Comparison of ENCODE assay signal across 30 cellular contexts in the genomic region with DNA sequence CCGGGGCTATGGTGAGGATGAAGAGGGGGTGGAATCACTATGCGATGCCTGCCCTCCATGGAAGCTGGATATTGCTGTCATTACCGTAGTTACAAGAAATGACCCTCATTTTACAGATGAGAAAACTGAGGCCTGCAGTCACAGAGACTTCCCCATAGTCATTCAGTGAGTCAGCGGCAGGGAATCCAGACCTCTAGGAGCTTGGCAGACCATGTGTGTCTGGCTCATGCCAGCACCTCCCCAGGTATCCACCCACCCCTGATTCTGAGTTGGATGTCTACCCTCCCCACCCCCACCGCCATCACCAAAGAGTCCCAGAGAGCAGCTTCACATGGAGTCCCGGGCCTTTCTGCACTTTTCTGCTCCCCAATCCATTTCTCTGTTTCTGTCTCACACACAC. TPM values are rescaled to one million over a fixed set of nuclear protein-coding genes. Genes with fewer than 3 reads are reported as not detected.
A peak's percentile ranks its signal among the peaks of the same experiment; 100 is the strongest.
DNase-seq lines count a peak whose midpoint lies in the region; ATAC-seq, FAIRE-seq and TF ChIP-seq lines count a peak whose summit lies in the region.
"Had no signal": no experiment of that assay in that cellular context is flagged by ENCODE, and none has a peak within 500 bp of the region (broad histone marks: within the 10 kb centered on the region; RNA-seq: fewer than 3 reads in every experiment).

No MANE protein-coding gene starts in this region.

- no peaks in the 10 kb centered on the region for H3K27me3 ChIP-seq in HCT116 (ENCODE audit: insufficient read depth, low read length)
- H3K27me3 ChIP-seq in transverse colon: peaks cover 55% of the 10 kb centered on the region
- H3K27me3 ChIP-seq: ovary had no signal

- DNase-seq in 8988T: peak; percentile 47
- DNase-seq in HCT116 (ENCODE audit: low read depth, low spot score): no peak
- DNase-seq in RCC 7860 (ENCODE audit: low spot score): peak; percentile 82
- DNase-seq in islet precursor cell: peak; percentile 82
- DNase-seq in NCI-H1694 (lab: John Stamatoyannopoulos, UW): no peak
- DNase-seq in transverse colon: no peak
- no peak for DNase-seq in activated CD8-positive, alpha-beta memory T cell treated with anti-CD3 and anti-CD28 coated beads, Interleukin-2, amount 10 ng/mL, durations not matched to agents 7 days and 5 days
- DNase-seq: activated CD4-positive, alpha-beta memory T cell treated with anti-CD3 and anti-CD28 coated beads for 36 hours; activated CD4-positive, CD25-positive, alpha-beta regulatory T cell treated with anti-CD3 and anti-CD28 coated beads, Interleukin-2, amount 50 U/mL, for 72 hours; activated CD8-positive, alpha-beta memory T cell treated with anti-CD3 and anti-CD28 coated beads, Interleukin-2, amount 50 U/mL, for 48 hours; activated naive CD4-positive, alpha-beta T cell treated with anti-CD3 and anti-CD28 coated beads, Interleukin-2, amount 50 U/mL, for 16 hours; CD4-positive, alpha-beta T cell; GOT3; hippocampal formation; NCI-H2171; NCI-H510A treated with DMSO at 0.1 percent for 48 hours; nephron progenitor cell; ovary; SK-N-SH; small intestine; stimulated activated naive B cell treated with anti-CD40 and anti-IgM and Interleukin-4, amounts not matched to agents 10 μg/mL and 1 μg/mL and 100 μg/mL, for 72 hours; substantia nigra had no signal

- CTCF ChIA-PET in HCT116 (lab: Charles Lee): interaction anchor here (0.7 to 1.5 kb wide), 2 partner anchors 28 to 131 kb away, joined by 3 read pairs; no protein-coding TSS in a partner anchor
- CTCF ChIA-PET in activated CD8-positive, alpha-beta memory T cell treated with anti-CD3 and anti-CD28 coated beads, Interleukin-2, amount 10 ng/mL, durations not matched to agents 7 days and 5 days (lab: Charles Lee): no interaction called here

- H3K9me3 ChIP-seq in HCT116 (ENCODE audit: control insufficient read depth in 1 of 2, insufficient read depth in 1 of 2, low read depth in 1 of 2, low read length in 2 of 2) (no peaks in the 10 kb centered on the region), transverse colon (no peaks in the 10 kb centered on the region)
- H3K9me3 ChIP-seq: gastroesophageal sphincter, ovary, SK-N-SH had no signal

- no peak overlapping the region for H3K4me3 ChIP-seq in HCT116 (replicated peaks in 1 of 2; ENCODE audit: low read depth in 1 of 2, low read length in 2 of 2)
- H3K4me3 ChIP-seq in transverse colon: no peak overlapping the region
- H3K4me3 ChIP-seq: gastroesophageal sphincter, ovary had no signal

- BruUV-seq in HCT116 (replicated peaks; lab: Mats Ljungman, UMichigan): no TSS peak

- H3K4me3 Mint-ChIP-seq in activated CD8-positive, alpha-beta memory T cell treated with anti-CD3 and anti-CD28 coated beads, Interleukin-2, amount 10 ng/mL, durations not matched to agents 7 days and 5 days: no peak overlapping the region
- H3K4me3 Mint-ChIP-seq: activated CD4-positive, alpha-beta memory T cell treated with anti-CD3 and anti-CD28 coated beads for 36 hours; activated T-helper 1 cell treated with anti-CD3 and anti-CD28 coated beads, Interleukin-12 subunit alpha, Interleukin-12 subunit beta, Interleukin-2, Interleukin-4 antibody, amounts not matched to agents 30 ng/mL and 10 ng/mL and 1 ng/mL, durations not matched to agents 14 hours and 24 hours and 36 hours; CD4-positive, alpha-beta T cell; memory B cell; nephron progenitor cell; stimulated activated naive B cell treated with anti-CD40 and anti-IgM and Interleukin-4, amounts not matched to agents 10 μg/mL and 1 μg/mL and 100 μg/mL, for 72 hours; T-helper 1 cell treated with Interleukin-12 subunit alpha and Interleukin-12 subunit beta and Interleukin-4 antibody, amounts not matched to agents 30 μg/mL and 1 μg/mL, for 36 hours had no signal

- TF ChIP-seq RAD21 in HCT116 (IDR thresholded peaks at IDR 0.05; ENCODE audit: low read depth): no peak

- intact Hi-C loops in HCT116 (cut with micrococcal nuclease) (no loop called here), transverse colon (cut with DNase I; ENCODE audit: low total_unique reads) (no loop called here)

- ATAC-seq in HCT116 (peak; percentile 73), HG03025 (IDR thresholded peaks at IDR 0.05; ENCODE audit: low FRiP score, unreplicated experiment) (no peak)
- ATAC-seq in activated CD8-positive, alpha-beta memory T cell treated with anti-CD3 and anti-CD28 coated beads, Interleukin-2, amount 10 ng/mL, durations not matched to agents 7 days and 5 days: no peak
- ATAC-seq: gastroesophageal sphincter; left lobe of liver; stimulated activated naive B cell treated with anti-CD40 and anti-IgM and Interleukin-4, amounts not matched to agents 10 μg/mL and 1 μg/mL and 100 μg/mL, for 72 hours had no signal

- no peak overlapping the region for H3K9ac ChIP-seq in HCT116 (ENCODE audit: low read length)
- H3K9ac ChIP-seq: SK-N-SH had no signal

- no peaks in the 10 kb centered on the region for H3K9me2 ChIP-seq in HCT116 (ENCODE audit: insufficient read depth)
- H3K9me2 ChIP-seq: SK-N-SH had no signal

- no peaks in the 10 kb centered on the region for H3K4me1 Mint-ChIP-seq in activated CD8-positive, alpha-beta memory T cell treated with anti-CD3 and anti-CD28 coated beads, Interleukin-2, amount 10 ng/mL, durations not matched to agents 7 days and 5 days
- H3K4me1 Mint-ChIP-seq: memory B cell; stimulated activated naive B cell treated with anti-CD40 and anti-IgM and Interleukin-4, amounts not matched to agents 10 μg/mL and 1 μg/mL and 100 μg/mL, for 72 hours had no signal

- H3K9me3 Mint-ChIP-seq in activated CD8-positive, alpha-beta memory T cell treated with anti-CD3 and anti-CD28 coated beads, Interleukin-2, amount 10 ng/mL, durations not matched to agents 7 days and 5 days (ENCODE audit: low read depth): no peaks in the 10 kb centered on the region
- H3K9me3 Mint-ChIP-seq: activated CD4-positive, alpha-beta memory T cell treated with anti-CD3 and anti-CD28 coated beads for 36 hours; activated T-helper 1 cell treated with anti-CD3 and anti-CD28 coated beads, Interleukin-12 subunit alpha, Interleukin-12 subunit beta, Interleukin-2, Interleukin-4 antibody, amounts not matched to agents 30 ng/mL and 10 ng/mL and 1 ng/mL, durations not matched to agents 14 hours and 24 hours and 36 hours; brain; CD4-positive, alpha-beta T cell; memory B cell; nephron progenitor cell; stimulated activated naive B cell treated with anti-CD40 and anti-IgM and Interleukin-4, amounts not matched to agents 10 μg/mL and 1 μg/mL and 100 μg/mL, for 72 hours; T-helper 1 cell treated with Interleukin-12 subunit alpha and Interleukin-12 subunit beta and Interleukin-4 antibody, amounts not matched to agents 30 μg/mL and 1 μg/mL, for 36 hours had no signal

- H4K20me1 ChIP-seq in HCT116 (ENCODE audit: insufficient read depth): no peaks in the 10 kb centered on the region

- H3K27ac Mint-ChIP-seq in activated CD8-positive, alpha-beta memory T cell treated with anti-CD3 and anti-CD28 coated beads, Interleukin-2, amount 10 ng/mL, durations not matched to agents 7 days and 5 days: no peak overlapping the region
- H3K27ac Mint-ChIP-seq: activated CD4-positive, alpha-beta memory T cell treated with anti-CD3 and anti-CD28 coated beads for 36 hours; activated T-helper 1 cell treated with anti-CD3 and anti-CD28 coated beads, Interleukin-12 subunit alpha, Interleukin-12 subunit beta, Interleukin-2, Interleukin-4 antibody, amounts not matched to agents 30 ng/mL and 10 ng/mL and 1 ng/mL, durations not matched to agents 14 hours and 24 hours and 36 hours; CD4-positive, alpha-beta T cell; memory B cell; nephron progenitor cell; stimulated activated naive B cell treated with anti-CD40 and anti-IgM and Interleukin-4, amounts not matched to agents 10 μg/mL and 1 μg/mL and 100 μg/mL, for 72 hours; T-helper 1 cell treated with Interleukin-12 subunit alpha and Interleukin-12 subunit beta and Interleukin-4 antibody, amounts not matched to agents 30 μg/mL and 1 μg/mL, for 36 hours had no signal

- H3K4me1 ChIP-seq in HCT116 (ENCODE audit: control insufficient read depth in 1 of 2, insufficient read depth in 2 of 2, low read length in 2 of 2) (peaks cover 0 to 11% of the 10 kb centered on the region in 2 experiments; a peak in 2 of 4 replicates), transverse colon (no peaks in the 10 kb centered on the region)
- H3K4me1 ChIP-seq: gastroesophageal sphincter had no signal

- TF ChIP-seq POLR2A in HCT116 (IDR thresholded peaks at IDR 0.05; ENCODE audit: borderline replicate concordance, extremely low read depth, insufficient read depth, insufficient read length) (no peak), transverse colon (IDR thresholded peaks at IDR 0.05) (no peak)

- H3K27ac ChIP-seq in HCT116 (ENCODE audit: low read depth, low read length): no peak overlapping the region
- H3K27ac ChIP-seq in transverse colon: no peak overlapping the region
- H3K27ac ChIP-seq: gastroesophageal sphincter, ovary had no signal

- no peak overlapping the region for H2AFZ ChIP-seq in HCT116 (ENCODE audit: low read depth, low read length, poor library complexity, severe bottlenecking)

- 83% methylated on average over 6 of the region's 6 CpGs; no CpG with 5 or more reads in 1 of the 2 donors for WGBS in transverse colon (ENCODE audit: low coverage in 1 of 2), 2 donors

- TF ChIP-seq EP300 in transverse colon (IDR thresholded peaks at IDR 0.05; ENCODE audit: low read depth): no peak

- H3K4me2 ChIP-seq in HCT116 (ENCODE audit: low read length): peak overlapping the region; percentile 32; the same call in 1 of the 2 replicates
- H3K4me2 ChIP-seq: SK-N-SH had no signal

- peak; percentile 36 for FAIRE-seq in RCC 7860 (lab: Jason Lieb, UNC)
- FAIRE-seq: small intestine had no signal

- H3K36me3 ChIP-seq in HCT116 (ENCODE audit: control insufficient read depth in 1 of 2, insufficient read depth in 2 of 2, low read length in 2 of 2) (no peaks in the 10 kb centered on the region), transverse colon (no peaks in the 10 kb centered on the region)
- H3K36me3 ChIP-seq: gastroesophageal sphincter, ovary had no signal

- H3K79me2 ChIP-seq in HCT116 (ENCODE audit: insufficient read depth, low read length): no peaks in the 10 kb centered on the region

- POLR2A ChIA-PET in HCT116 (lab: Charles Lee): no interaction called here

- H3K27me3 Mint-ChIP-seq in activated CD8-positive, alpha-beta memory T cell treated with anti-CD3 and anti-CD28 coated beads, Interleukin-2, amount 10 ng/mL, durations not matched to agents 7 days and 5 days: peaks cover 37% of the 10 kb centered on the region

- RAD21 ChIA-PET in HCT116 (lab: Charles Lee; ENCODE audit: low non-redundant PET in 1 of 2, low total read pairs in 2 of 2, uncharacterized antibody in 2 of 2, unreplicated experiment in 2 of 2): no interaction called here

- H3K36me3 Mint-ChIP-seq in activated CD8-positive, alpha-beta memory T cell treated with anti-CD3 and anti-CD28 coated beads, Interleukin-2, amount 10 ng/mL, durations not matched to agents 7 days and 5 days: no peaks in the 10 kb centered on the region
- H3K36me3 Mint-ChIP-seq: activated CD4-positive, alpha-beta memory T cell treated with anti-CD3 and anti-CD28 coated beads for 36 hours; brain; memory B cell; stimulated activated naive B cell treated with anti-CD40 and anti-IgM and Interleukin-4, amounts not matched to agents 10 μg/mL and 1 μg/mL and 100 μg/mL, for 72 hours had no signal

- in situ Hi-C loops in transverse colon (cut with MboI; ENCODE audit: low pct_ligation_motif_present in 1 of 4, low pct_unique_long_range_greater_than_20kb in 1 of 4, low sequenced_read_pairs in 3 of 4): no loop called here

- no peak for TF ChIP-seq CTCF in HCT116 (IDR thresholded peaks at IDR 0.05 in 2 of 3, conservative IDR thresholded peaks at IDR 0.05 in 1 of 3; ENCODE audit: borderline replicate concordance in 1 of 3, insufficient read depth in 1 of 3, low read depth in 2 of 3, low read length in 2 of 3)
- no peak for TF ChIP-seq CTCF in transverse colon (IDR thresholded peaks at IDR 0.05)

RNA-seq across cellular contexts. Expression of a gene that starts 24.9 kb away (rescaled TPM):
- total RNA-seq in HCT116 (2021; ENCODE audit: unreplicated experiment) (1.8 TPM), transverse colon (not detected)
- polyA plus RNA-seq in HCT116 (2012): 1.00 and 1.6 TPM in 2 replicates
- not detected for total RNA-seq in activated CD8-positive, alpha-beta memory T cell treated with anti-CD3 and anti-CD28 coated beads, Interleukin-2, amount 10 ng/mL, durations not matched to agents 7 days and 5 days
- total RNA-seq: A673; activated CD4-positive, alpha-beta memory T cell treated with anti-CD3 and anti-CD28 coated beads for 36 hours; activated T-helper 1 cell treated with anti-CD3 and anti-CD28 coated beads, Interleukin-12 subunit alpha, Interleukin-12 subunit beta, Interleukin-2, Interleukin-4 antibody, amounts not matched to agents 30 ng/mL and 10 ng/mL and 1 ng/mL, durations not matched to agents 14 hours and 24 hours and 36 hours; CD4-positive, alpha-beta T cell had no signal
- polyA plus RNA-seq: SK-N-SH had no signal

Comparison
In these comparisons a context has a peak if more than half of its experiments do, and no peak if none do; other contexts are left out.
1. DNase-seq: peak in 8988T (single experiment), RCC 7860 (single experiment) and islet precursor cell (single experiment); none in HCT116 (single experiment), NCI-H1694 (single experiment), transverse colon (single experiment) and activated CD8-positive, alpha-beta memory T cell treated with anti-CD3 and anti-CD28 coated beads, Interleukin-2, amount 10 ng/mL, durations not matched to agents 7 days and 5 days (single experiment).